Comparison of ENCODE assay signal across 10 cellular contexts in genomic region chr7:44037951-44038350, GRCh38. TPM values are rescaled to one million over a fixed set of nuclear protein-coding genes. Genes with fewer than 3 reads are reported as not detected.
DNase-seq lines count a peak whose midpoint lies in the region; ATAC-seq, FAIRE-seq and TF ChIP-seq lines count a peak whose summit lies in the region.
"Not testable (repeated sequence)": the region's sequence is repeated elsewhere in the genome, so short reads cannot be mapped to it uniquely, and the experiment has no call there.
"Had no signal": no experiment of that assay in that cellular context is flagged by ENCODE, and none has a peak within 500 bp of the region (broad histone marks: within the 10 kb centered on the region; RNA-seq: fewer than 3 reads in every experiment).

No MANE protein-coding gene starts in this region.

- intact Hi-C loops in CD4-positive, alpha-beta memory T cell (cut with micrococcal nuclease); HepG2 (cut with micrococcal nuclease; ENCODE audit: unreplicated experiment): not testable (repeated sequence)

- H3K79me2 ChIP-seq in HepG2 (ENCODE audit: insufficient read depth, low read length): not testable (repeated sequence)

- peak in 1 of 2 donors; percentile 49 for TF ChIP-seq POLR2A in Peyer's patch (IDR thresholded peaks at IDR 0.05)
- not testable (repeated sequence) for TF ChIP-seq POLR2A in HepG2 (IDR thresholded peaks at IDR 0.05; ENCODE audit: insufficient read depth in 1 of 2, low read depth in 2 of 2, low read length in 2 of 2)

- not testable (repeated sequence) for DNase-seq in CD4-positive, alpha-beta memory T cell; activated T-cell treated with anti-CD3 and anti-CD28 coated beads, Interleukin-2, amount 50 U/mL, for 24 hours; central memory CD8-positive, alpha-beta T cell (ENCODE audit: low spot score in 2 of 2); HepG2 (ENCODE audit: low spot score); neural crest cell (ENCODE audit: low read depth, low spot score)
- peak in 1 of 3 donors; percentile 48 for DNase-seq in Peyer's patch

- not testable (repeated sequence) for H3K4me3 ChIP-seq in CD4-positive, alpha-beta memory T cell (ENCODE audit: low read length in 2 of 2)
- H3K4me3 ChIP-seq in Peyer's patch (peak overlapping the region in 2 of 4 donors; percentile 24 to 39), HepG2 (replicated peaks in 1 of 3; ENCODE audit: insufficient read depth in 1 of 3, low read depth in 2 of 3, low read length in 3 of 3) (peak overlapping the region in 1 of 3 experiments; percentile 16; a peak in 1 of 6 replicates)

- not testable (repeated sequence) for TF ChIP-seq CTCF in Peyer's patch (IDR thresholded peaks at IDR 0.05); HepG2 (CRISPR knock-in tag; IDR thresholded peaks at IDR 0.05); neural crest cell (conservative IDR thresholded peaks at IDR 0.05)

- not testable (repeated sequence) for TF ChIP-seq RAD21 in HepG2 (CRISPR knock-in tag; IDR thresholded peaks at IDR 0.05)

- peaks cover 5 to 17% (median 8%) of the 10 kb centered on the region in 4 donors for H3K4me1 Mint-ChIP-seq in CD4-positive, alpha-beta memory T cell
- H3K4me1 Mint-ChIP-seq in activated T-cell treated with anti-CD3 and anti-CD28 coated beads, Interleukin-2, amount 50 U/mL, for 24 hours (ENCODE audit: low read depth): peaks cover 14% of the 10 kb centered on the region
- not testable (repeated sequence) for H3K4me1 Mint-ChIP-seq in central memory CD8-positive, alpha-beta T cell; neural crest cell

- not testable (repeated sequence) for H3K27ac ChIP-seq in CD4-positive, alpha-beta memory T cell (ENCODE audit: low read depth, low read length); HepG2 (ENCODE audit: extremely low read length, insufficient read depth, low read length)
- H3K27ac ChIP-seq in Peyer's patch: peak overlapping the region in 3 of 4 donors; percentile 46 to 80 (median 71)

- ATAC-seq in central memory CD8-positive, alpha-beta T cell (replicated peaks; ENCODE audit: extremely low read depth, poor library complexity, severe bottlenecking); HepG2: not testable (repeated sequence)

- H4K20me1 ChIP-seq in HepG2 (ENCODE audit: insufficient read depth, low read length): not testable (repeated sequence)

- H3K36me3 Mint-ChIP-seq in CD4-positive, alpha-beta memory T cell; central memory CD8-positive, alpha-beta T cell (ENCODE audit: insufficient read depth); neural crest cell (ENCODE audit: low read depth): not testable (repeated sequence)
- peaks cover 24% of the 10 kb centered on the region for H3K36me3 Mint-ChIP-seq in activated T-cell treated with anti-CD3 and anti-CD28 coated beads, Interleukin-2, amount 50 U/mL, for 24 hours (ENCODE audit: low read depth)

- peak overlapping the region in 2 of 8 donors; percentile 26 to 40 for H3K4me3 Mint-ChIP-seq in CD4-positive, alpha-beta memory T cell
- not testable (repeated sequence) for H3K4me3 Mint-ChIP-seq in activated T-cell treated with anti-CD3 and anti-CD28 coated beads, Interleukin-2, amount 50 U/mL, for 24 hours; central memory CD8-positive, alpha-beta T cell
- peak overlapping the region; percentile 66 for H3K4me3 Mint-ChIP-seq in neural crest cell

- POLR2A ChIA-PET in CD4-positive, alpha-beta memory T cell (lab: Charles Lee; ENCODE audit: partially characterized antibody); HepG2 (lab: Yijun Ruan, JAX): not testable (repeated sequence)

- BruUV-seq in HepG2 (replicated peaks; lab: Mats Ljungman, UMichigan): not testable (repeated sequence)

- H3K36me3 ChIP-seq in CD4-positive, alpha-beta memory T cell (ENCODE audit: insufficient read depth, low read length); Peyer's patch; HepG2 (replicated peaks in 1 of 2; ENCODE audit: control insufficient read depth in 1 of 2, insufficient read depth in 2 of 2, low read length in 2 of 2): not testable (repeated sequence)

- not testable (repeated sequence) for H3K27me3 Mint-ChIP-seq in CD4-positive, alpha-beta memory T cell; activated T-cell treated with anti-CD3 and anti-CD28 coated beads, Interleukin-2, amount 50 U/mL, for 24 hours; central memory CD8-positive, alpha-beta T cell
- peaks cover 25% of the 10 kb centered on the region for H3K27me3 Mint-ChIP-seq in neural crest cell (ENCODE audit: low read depth)

- not testable (repeated sequence) for H2AFZ ChIP-seq in HepG2 (ENCODE audit: low read length)

- in situ Hi-C loops in HepG2 (cut with HindIII; ENCODE audit: extremely low pct_ligation_motif_present, low pct_unique_long_range_greater_than_20kb): not testable (repeated sequence)

- WGBS in HepG2 (ENCODE audit: low lambda C conversion rate): 0% methylated on average over 2 of the region's 2 CpGs

- H3K9me3 ChIP-seq in CD4-positive, alpha-beta memory T cell (ENCODE audit: control insufficient read depth in 1 of 2, low read length in 2 of 2); Peyer's patch; HepG2 (ENCODE audit: low read length): not testable (repeated sequence)

- CTCF ChIA-PET in CD4-positive, alpha-beta memory T cell (lab: Charles Lee; ENCODE audit: partially characterized antibody): interaction anchor here (1.7 kb wide), 1 partner anchor 18 kb away, joined by 4 read pairs; no protein-coding TSS in a partner anchor
- CTCF ChIA-PET in HepG2 (lab: Yijun Ruan, JAX; ENCODE audit: low intra/inter-chr PET ratio, low total read pairs): not testable (repeated sequence)

- H3K9ac ChIP-seq in HepG2 (ENCODE audit: insufficient read depth, low read depth, low read length): not testable (repeated sequence)

- peak overlapping the region in 4 of 7 donors; percentile 42 to 82 (median 63) for H3K27ac Mint-ChIP-seq in CD4-positive, alpha-beta memory T cell
- H3K27ac Mint-ChIP-seq in activated T-cell treated with anti-CD3 and anti-CD28 coated beads, Interleukin-2, amount 50 U/mL, for 24 hours: peak overlapping the region; percentile 29
- H3K27ac Mint-ChIP-seq in central memory CD8-positive, alpha-beta T cell (ENCODE audit: low read depth): peak overlapping the region; percentile 41
- H3K27ac Mint-ChIP-seq in neural crest cell (ENCODE audit: unreplicated experiment): not testable (repeated sequence)

- not testable (repeated sequence) for FAIRE-seq in HepG2 (lab: Jason Lieb, UNC)

- not testable (repeated sequence) for H3K4me1 ChIP-seq in CD4-positive, alpha-beta memory T cell (ENCODE audit: insufficient read depth, low read length); Peyer's patch
- peaks cover 25% of the 10 kb centered on the region for H3K4me1 ChIP-seq in HepG2 (ENCODE audit: insufficient read depth, low read length)

- not testable (repeated sequence) for TF ChIP-seq EP300 in HepG2 (IDR thresholded peaks at IDR 0.05; ENCODE audit: low read depth in 2 of 2, low read length in 2 of 2); HepG2 (CRISPR knock-in tag; IDR thresholded peaks at IDR 0.05; ENCODE audit: borderline replicate concordance)

- H3K4me2 ChIP-seq in HepG2 (ENCODE audit: low read depth, low read length): peak overlapping the region; percentile 45; the same call in 1 of the 2 replicates

- not testable (repeated sequence) for H3K9me3 Mint-ChIP-seq in CD4-positive, alpha-beta memory T cell; activated T-cell treated with anti-CD3 and anti-CD28 coated beads, Interleukin-2, amount 50 U/mL, for 24 hours; central memory CD8-positive, alpha-beta T cell; neural crest cell

- H3K27me3 ChIP-seq in CD4-positive, alpha-beta memory T cell (ENCODE audit: insufficient read depth, low read length); Peyer's patch; HepG2 (ENCODE audit: control insufficient read depth in 1 of 2, insufficient read depth in 2 of 2, low read length in 2 of 2): not testable (repeated sequence)

RNA-seq across cellular contexts. Expression of gene DBNL, which starts 6.6 kb away (rescaled TPM):
- total RNA-seq in CD4-positive, alpha-beta memory T cell: 100 to 1,000 TPM; 157 to 166 TPM
- 100 to 1,000 TPM; 177 to 250 TPM for polyA plus RNA-seq in CD4-positive, alpha-beta memory T cell
- total RNA-seq in Peyer's patch (100 to 1,000 TPM; 100 to 303 (median 111) TPM), HepG2 (2016; rRNA removed; fragmentation: Illumina TruSeq; extraction: Trizol) (35.1 and 35.4 TPM in 2 replicates), neural crest cell (74.1 and 74.6 TPM in 2 replicates)
- total RNA-seq in HepG2 (2016; cell fraction: cytosol; rRNA removed; fragmentation: Illumina TruSeq; extraction: Trizol; ENCODE audit: low read depth): 6.3 and 6.7 TPM in 2 replicates
- 30.6 and 36.6 TPM in 2 replicates for total RNA-seq in HepG2 (2016; cell fraction: insoluble cytoplasmic fraction; rRNA removed; fragmentation: Illumina TruSeq; extraction: Trizol)
- total RNA-seq in HepG2 (2016; cell fraction: membrane; rRNA removed; fragmentation: Illumina TruSeq; extraction: Trizol): 14.7 and 15.9 TPM in 2 replicates
- 17.2 and 21.8 TPM in 2 replicates for total RNA-seq in HepG2 (2016; cell fraction: nucleus; rRNA removed; fragmentation: Illumina TruSeq; extraction: Trizol)
- polyA plus RNA-seq in HepG2 (2011; rRNA removed): 20.8 and 29.0 TPM in 2 replicates
- polyA plus RNA-seq in HepG2 (2011; cell fraction: cytosol; rRNA removed): 15.5 and 19.5 TPM in 2 replicates
- 72.9 and 82.9 TPM in 2 replicates for polyA plus RNA-seq in HepG2 (2011; cell fraction: nucleus; rRNA removed)
- polyA plus RNA-seq in HepG2 (2012): 17.6 and 18.9 TPM in 2 replicates
- polyA plus RNA-seq in HepG2 (2016; cell fraction: cytosol; fragmentation: Illumina TruSeq; extraction: Trizol; ENCODE audit: low read depth): 5.0 and 5.7 TPM in 2 replicates
- polyA plus RNA-seq in HepG2 (2016; cell fraction: insoluble cytoplasmic fraction; fragmentation: Illumina TruSeq; extraction: Trizol; ENCODE audit: low read depth): 31.8 and 36.6 TPM in 2 replicates
- 10.1 and 10.8 TPM in 2 replicates for polyA plus RNA-seq in HepG2 (2016; cell fraction: membrane; fragmentation: Illumina TruSeq; extraction: Trizol; ENCODE audit: low read depth)
- polyA plus RNA-seq in HepG2 (2016; cell fraction: nucleus; fragmentation: Illumina TruSeq; extraction: Trizol; ENCODE audit: insufficient read depth, low read depth): 26.3 and 34.3 TPM in 2 replicates
- 51.2 and 89.6 TPM in 2 replicates for polyA minus RNA-seq in HepG2 (2011; rRNA and poly(A)+ RNA removed; ENCODE audit: low replicate concordance)
- 10.0 and 13.2 TPM in 2 replicates for polyA minus RNA-seq in HepG2 (2011; cell fraction: cytosol; rRNA and poly(A)+ RNA removed)
- 31.3 and 34.3 TPM in 2 replicates for polyA minus RNA-seq in HepG2 (2011; cell fraction: nucleus; rRNA and poly(A)+ RNA removed)

RNA-seq across cellular contexts. Expression of gene PGAM2, which starts 27.4 kb away (rescaled TPM):
- 1 to 10 TPM; 1.1 to 1.5 TPM for total RNA-seq in CD4-positive, alpha-beta memory T cell
- not detected for polyA plus RNA-seq in CD4-positive, alpha-beta memory T cell
- total RNA-seq in Peyer's patch (1 to 10 TPM in 2 of 4 donors, not detected in 2; 1.2 to 4.1 TPM), HepG2 (2016; rRNA removed; fragmentation: Illumina TruSeq; extraction: Trizol) (0.22 TPM in 1 of 2 replicates, not detected in the other), neural crest cell (1.8 and 2.4 TPM in 2 replicates)
- not detected in 2 replicates for total RNA-seq in HepG2 (2016; cell fraction: cytosol; rRNA removed; fragmentation: Illumina TruSeq; extraction: Trizol; ENCODE audit: low read depth)
- not detected in 2 replicates for total RNA-seq in HepG2 (2016; cell fraction: insoluble cytoplasmic fraction; rRNA removed; fragmentation: Illumina TruSeq; extraction: Trizol)
- not detected in 2 replicates for total RNA-seq in HepG2 (2016; cell fraction: membrane; rRNA removed; fragmentation: Illumina TruSeq; extraction: Trizol)
- not detected in 2 replicates for total RNA-seq in HepG2 (2016; cell fraction: nucleus; rRNA removed; fragmentation: Illumina TruSeq; extraction: Trizol)
- 0.18 TPM in 1 of 2 replicates, not detected in the other for polyA plus RNA-seq in HepG2 (2011; rRNA removed)
- polyA plus RNA-seq in HepG2 (2011; cell fraction: cytosol; rRNA removed): 0.13 TPM in 1 of 2 replicates, not detected in the other
- polyA plus RNA-seq in HepG2 (2011; cell fraction: nucleus; rRNA removed): 1.5 and 1.9 TPM in 2 replicates
- polyA plus RNA-seq in HepG2 (2012): 0.35 and 0.49 TPM in 2 replicates
- polyA plus RNA-seq in HepG2 (2016; cell fraction: cytosol; fragmentation: Illumina TruSeq; extraction: Trizol; ENCODE audit: low read depth): not detected in 2 replicates
- polyA plus RNA-seq in HepG2 (2016; cell fraction: insoluble cytoplasmic fraction; fragmentation: Illumina TruSeq; extraction: Trizol; ENCODE audit: low read depth): not detected in 2 replicates
- polyA plus RNA-seq in HepG2 (2016; cell fraction: membrane; fragmentation: Illumina TruSeq; extraction: Trizol; ENCODE audit: low read depth): not detected in 2 replicates
- polyA plus RNA-seq in HepG2 (2016; cell fraction: nucleus; fragmentation: Illumina TruSeq; extraction: Trizol; ENCODE audit: insufficient read depth, low read depth): not detected in 2 replicates
- 0.19 and 0.24 TPM in 2 replicates for polyA minus RNA-seq in HepG2 (2011; rRNA and poly(A)+ RNA removed; ENCODE audit: low replicate concordance)
- polyA minus RNA-seq in HepG2 (2011; cell fraction: cytosol; rRNA and poly(A)+ RNA removed): not detected in 2 replicates
- 0.62 and 0.90 TPM in 2 replicates for polyA minus RNA-seq in HepG2 (2011; cell fraction: nucleus; rRNA and poly(A)+ RNA removed)
- total RNA-seq: GM23248 had no signal
- polyA plus RNA-seq: A549, AG04450, GM23248 had no signal

RNA-seq across cellular contexts. Expression of gene SPDYE1, which starts 40.3 kb away (rescaled TPM):
- total RNA-seq in CD4-positive, alpha-beta memory T cell: under 1 TPM in 1 of 2 experiments, not detected in 1; 0.17 TPM
- under 1 TPM in 1 of 2 donors, not detected in 1; 0.49 TPM for polyA plus RNA-seq in CD4-positive, alpha-beta memory T cell
- total RNA-seq in Peyer's patch: not detected
- not detected in 2 replicates for total RNA-seq in HepG2 (2016; rRNA removed; fragmentation: Illumina TruSeq; extraction: Trizol)
- total RNA-seq in HepG2 (2016; cell fraction: cytosol; rRNA removed; fragmentation: Illumina TruSeq; extraction: Trizol; ENCODE audit: low read depth): not detected in 2 replicates
- not detected in 2 replicates for total RNA-seq in HepG2 (2016; cell fraction: insoluble cytoplasmic fraction; rRNA removed; fragmentation: Illumina TruSeq; extraction: Trizol)
- not detected in 2 replicates for total RNA-seq in HepG2 (2016; cell fraction: membrane; rRNA removed; fragmentation: Illumina TruSeq; extraction: Trizol)
- not detected in 2 replicates for total RNA-seq in HepG2 (2016; cell fraction: nucleus; rRNA removed; fragmentation: Illumina TruSeq; extraction: Trizol)
- polyA plus RNA-seq in HepG2 (2011; rRNA removed): not detected in 2 replicates
- polyA plus RNA-seq in HepG2 (2011; cell fraction: cytosol; rRNA removed): not detected in 2 replicates
- polyA plus RNA-seq in HepG2 (2011; cell fraction: nucleus; rRNA removed): not detected in 2 replicates
- 0.07 and 0.23 TPM in 2 replicates for polyA plus RNA-seq in HepG2 (2012)
- not detected in 2 replicates for polyA plus RNA-seq in HepG2 (2016; cell fraction: cytosol; fragmentation: Illumina TruSeq; extraction: Trizol; ENCODE audit: low read depth)
- polyA plus RNA-seq in HepG2 (2016; cell fraction: insoluble cytoplasmic fraction; fragmentation: Illumina TruSeq; extraction: Trizol; ENCODE audit: low read depth): not detected in 2 replicates
- not detected in 2 replicates for polyA plus RNA-seq in HepG2 (2016; cell fraction: membrane; fragmentation: Illumina TruSeq; extraction: Trizol; ENCODE audit: low read depth)
- polyA plus RNA-seq in HepG2 (2016; cell fraction: nucleus; fragmentation: Illumina TruSeq; extraction: Trizol; ENCODE audit: insufficient read depth, low read depth): 0.19 and 0.36 TPM in 2 replicates
- not detected in 2 replicates for polyA minus RNA-seq in HepG2 (2011; rRNA and poly(A)+ RNA removed; ENCODE audit: low replicate concordance)
- not detected in 2 replicates for polyA minus RNA-seq in HepG2 (2011; cell fraction: cytosol; rRNA and poly(A)+ RNA removed)
- not detected in 2 replicates for polyA minus RNA-seq in HepG2 (2011; cell fraction: nucleus; rRNA and poly(A)+ RNA removed)
- not detected in 2 replicates for total RNA-seq in neural crest cell
- total RNA-seq: Calu3, GM23248 had no signal
- polyA plus RNA-seq: A549, AG04450 had no signal

RNA-seq across cellular contexts. Expression of gene POLM, which starts 44.4 kb away (rescaled TPM):
- total RNA-seq in CD4-positive, alpha-beta memory T cell: 10 to 100 TPM; 64.8 to 67.2 TPM
- polyA plus RNA-seq in CD4-positive, alpha-beta memory T cell: 10 to 100 TPM in 1 of 2 donors, 1 to 10 TPM in 1; 8.0 to 18.2 TPM
- total RNA-seq in Peyer's patch (100 to 1,000 TPM in 2 of 4 donors, 10 to 100 TPM in 2; 49.5 to 150 (median 90.8) TPM), HepG2 (2016; rRNA removed; fragmentation: Illumina TruSeq; extraction: Trizol) (2.4 and 5.2 TPM in 2 replicates), neural crest cell (21.5 and 26.0 TPM in 2 replicates)
- 1.4 and 2.1 TPM in 2 replicates for total RNA-seq in HepG2 (2016; cell fraction: cytosol; rRNA removed; fragmentation: Illumina TruSeq; extraction: Trizol; ENCODE audit: low read depth)
- total RNA-seq in HepG2 (2016; cell fraction: insoluble cytoplasmic fraction; rRNA removed; fragmentation: Illumina TruSeq; extraction: Trizol): 2.6 and 4.6 TPM in 2 replicates
- total RNA-seq in HepG2 (2016; cell fraction: membrane; rRNA removed; fragmentation: Illumina TruSeq; extraction: Trizol): 2.7 and 2.8 TPM in 2 replicates
- total RNA-seq in HepG2 (2016; cell fraction: nucleus; rRNA removed; fragmentation: Illumina TruSeq; extraction: Trizol): 7.3 and 9.5 TPM in 2 replicates
- polyA plus RNA-seq in HepG2 (2011; rRNA removed): 5.4 and 6.6 TPM in 2 replicates
- polyA plus RNA-seq in HepG2 (2011; cell fraction: cytosol; rRNA removed): 2.2 and 3.1 TPM in 2 replicates
- polyA plus RNA-seq in HepG2 (2011; cell fraction: nucleus; rRNA removed): 30.4 and 31.3 TPM in 2 replicates
- 4.0 and 4.2 TPM in 2 replicates for polyA plus RNA-seq in HepG2 (2012)
- polyA plus RNA-seq in HepG2 (2016; cell fraction: cytosol; fragmentation: Illumina TruSeq; extraction: Trizol; ENCODE audit: low read depth): 1.0 and 1.4 TPM in 2 replicates
- 1.9 and 2.4 TPM in 2 replicates for polyA plus RNA-seq in HepG2 (2016; cell fraction: insoluble cytoplasmic fraction; fragmentation: Illumina TruSeq; extraction: Trizol; ENCODE audit: low read depth)
- polyA plus RNA-seq in HepG2 (2016; cell fraction: membrane; fragmentation: Illumina TruSeq; extraction: Trizol; ENCODE audit: low read depth): 1.9 and 2.2 TPM in 2 replicates
- 20.1 and 20.6 TPM in 2 replicates for polyA plus RNA-seq in HepG2 (2016; cell fraction: nucleus; fragmentation: Illumina TruSeq; extraction: Trizol; ENCODE audit: insufficient read depth, low read depth)
- 11.8 and 14.8 TPM in 2 replicates for polyA minus RNA-seq in HepG2 (2011; rRNA and poly(A)+ RNA removed; ENCODE audit: low replicate concordance)
- 3.9 and 5.2 TPM in 2 replicates for polyA minus RNA-seq in HepG2 (2011; cell fraction: cytosol; rRNA and poly(A)+ RNA removed)
- polyA minus RNA-seq in HepG2 (2011; cell fraction: nucleus; rRNA and poly(A)+ RNA removed): 17.9 and 18.9 TPM in 2 replicates
